In the genomic region with DNA sequence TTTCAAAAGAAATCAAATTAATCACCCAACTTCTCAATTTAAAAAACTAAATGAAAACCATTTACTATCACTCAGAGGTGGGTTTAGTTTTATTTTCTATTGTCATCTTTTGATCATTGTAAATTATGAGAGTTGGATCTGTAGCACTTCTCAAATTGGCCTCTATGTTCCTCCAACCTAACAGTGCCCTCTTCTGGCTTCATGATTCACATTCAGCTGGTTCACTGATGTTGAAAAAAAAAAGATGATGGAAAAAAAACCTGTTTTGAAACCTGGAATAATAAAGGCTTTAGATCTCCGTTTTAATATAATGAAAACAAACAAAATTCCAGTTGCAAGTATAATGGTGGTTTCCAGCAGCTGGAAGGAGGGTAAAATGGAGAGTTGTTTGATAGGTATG, we compare ENCODE assay signal across 8 cellular contexts. TPM values are rescaled to one million over a fixed set of nuclear protein-coding genes. Genes with fewer than 3 reads are reported as not detected.
DNase-seq lines count a peak whose midpoint lies in the region; ATAC-seq, FAIRE-seq and TF ChIP-seq lines count a peak whose summit lies in the region.

No MANE protein-coding gene starts in this region.

- DNase-seq in Caki2 (ENCODE audit: low read depth) (peak; percentile 30), NAMALWA (ENCODE audit: low spot score) (peak; percentile 67), T-helper 17 cell (peak in 1 of 3 donors; percentile 4), fibroblast of the aortic adventitia (ENCODE audit: low read depth) (peak; percentile 72), small intestine (peak; percentile 42), hepatic stellate cell (ENCODE audit: low spot score) (no peak), NCI-H187 treated with DMSO at 0.1 percent for 48 hours (lab: John Stamatoyannopoulos, UW) (no peak)

- H3K4me3 ChIP-seq in fibroblast of the aortic adventitia (ENCODE audit: low read depth, low read length): no peak overlapping the region
- H3K4me3 ChIP-seq in small intestine (ENCODE audit: low read depth in 1 of 2, low read length in 2 of 2): no peak overlapping the region

- WGBS in small intestine, 3 donors: 0% methylated on average over 1 of the region's 1 CpG

- no peaks in the 10 kb centered on the region for H3K27me3 Mint-ChIP-seq in T-helper 17 cell

- no peaks in the 10 kb centered on the region for H3K36me3 ChIP-seq in small intestine (ENCODE audit: control insufficient read depth in 2 of 2, insufficient read depth in 2 of 2, low read length in 2 of 2)

- H3K27ac ChIP-seq in small intestine (ENCODE audit: low read depth in 1 of 2, low read length in 1 of 2): no peak overlapping the region

- peak; percentile 23 for FAIRE-seq in small intestine (lab: Jason Lieb, UNC)

- H3K27ac Mint-ChIP-seq in T-helper 17 cell: no peak overlapping the region

- ATAC-seq in GM18520 (IDR thresholded peaks at IDR 0.05; ENCODE audit: unreplicated experiment) (peak; percentile 34), T-helper 17 cell (peak; percentile 54)

- no peaks in the 10 kb centered on the region for H3K4me1 ChIP-seq in small intestine (ENCODE audit: control insufficient read depth in 2 of 2, insufficient read depth in 1 of 2, low read depth in 1 of 2, low read length in 1 of 2)

- no peaks in the 10 kb centered on the region for H3K36me3 Mint-ChIP-seq in T-helper 17 cell (ENCODE audit: low read depth)

- H3K9me3 ChIP-seq in T-helper 17 cell (ENCODE audit: control insufficient read depth, low read length, poor library complexity, severe bottlenecking) (no peaks in the 10 kb centered on the region), small intestine (ENCODE audit: control insufficient read depth, low read depth) (no peaks in the 10 kb centered on the region)

- TF ChIP-seq CTCF in fibroblast of the aortic adventitia (IDR thresholded peaks at IDR 0.05; ENCODE audit: insufficient read depth, low read length): peak; percentile 72

- in situ Hi-C loops in Caki2 (cut with HindIII; ENCODE audit: low pct_unique_long_range_greater_than_20kb, low sequenced_read_pairs): no loop called here

- H3K27me3 ChIP-seq in small intestine (ENCODE audit: control insufficient read depth in 2 of 2, insufficient read depth in 2 of 2, low read length in 2 of 2): no peaks in the 10 kb centered on the region

- no peak overlapping the region for H3K4me3 Mint-ChIP-seq in T-helper 17 cell

- H3K4me1 Mint-ChIP-seq in T-helper 17 cell: peaks cover 6% of the 10 kb centered on the region

RNA-seq across cellular contexts. Expression of a gene that starts 2.4 kb away (rescaled TPM):
- 17.7 and 22.4 TPM in 2 replicates for total RNA-seq in Caki2 (2014; rRNA removed; shearing (Covaris generic); ENCODE audit: low replicate concordance)
- total RNA-seq in T-helper 17 cell (10 to 100 TPM; 29.8 to 39.8 TPM), fibroblast of the aortic adventitia (ENCODE audit: low replicate concordance) (7.6 and 11.9 TPM in 2 replicates)
- 10 to 100 TPM; 11.9 to 24.5 (median 17.3) TPM for polyA plus RNA-seq in small intestine

Comparison
In these comparisons a context has a peak if more than half of its experiments do, and no peak if none do; other contexts are left out.
1. DNase-seq: peak in Caki2 (single experiment), NAMALWA (single experiment), fibroblast of the aortic adventitia (single experiment) and small intestine (single experiment); none in hepatic stellate cell (single experiment) and NCI-H187 treated with DMSO at 0.1 percent for 48 hours (single experiment).